9 cellular contexts compared by ENCODE assay signal in the genomic region with DNA sequence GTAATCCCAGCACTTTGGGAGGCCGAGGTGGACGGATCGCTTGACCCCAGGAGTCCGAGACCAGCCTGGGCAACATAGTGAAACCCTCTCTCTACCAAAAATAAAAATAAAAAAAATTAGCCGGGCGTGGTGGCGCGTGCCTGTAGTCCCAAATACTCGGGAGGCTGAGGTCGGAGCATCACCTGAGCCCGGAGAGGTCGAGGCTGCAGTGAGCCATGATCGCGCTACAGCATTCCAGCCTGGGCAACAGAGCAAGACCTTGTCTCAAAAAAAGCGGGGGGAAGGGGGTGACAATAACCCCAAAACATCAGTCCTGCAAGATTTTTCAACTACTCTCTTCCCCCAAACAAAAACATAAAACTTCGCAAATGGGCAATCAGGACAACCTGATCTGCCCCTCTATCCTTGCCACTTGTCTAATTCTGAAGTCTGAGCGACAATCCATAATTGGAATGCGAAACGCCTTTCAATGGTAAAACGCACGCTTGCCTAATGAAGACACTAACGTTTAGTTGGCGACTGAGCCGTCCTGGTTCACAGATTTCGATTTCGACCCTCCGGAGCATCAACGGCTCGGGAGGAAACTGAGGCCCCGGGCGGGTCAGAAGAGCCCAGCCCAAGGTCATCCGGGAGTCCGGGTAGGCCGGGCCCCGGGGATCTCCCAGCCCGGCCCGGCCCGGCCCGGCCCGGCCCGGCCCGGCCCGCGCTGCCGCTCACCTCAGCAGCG. TPM values are rescaled to one million over a fixed set of nuclear protein-coding genes. Genes with fewer than 3 reads are reported as not detected.
DNase-seq lines count a peak whose midpoint lies in the region; ATAC-seq, FAIRE-seq and TF ChIP-seq lines count a peak whose summit lies in the region.
"Had no signal": no experiment of that assay in that cellular context is flagged by ENCODE, and none has a peak within 500 bp of the region (broad histone marks: within the 10 kb centered on the region; RNA-seq: fewer than 3 reads in every experiment).

No MANE protein-coding gene starts in this region.

- no peak for TF ChIP-seq CTCF in neural crest cell (conservative IDR thresholded peaks at IDR 0.05)

- H3K9me3 ChIP-seq in effector memory CD4-positive, alpha-beta T cell (ENCODE audit: control insufficient read depth, low read length), result no peaks in the 10 kb centered on the region

- peak overlapping the region; percentile 80 for H3K4me3 Mint-ChIP-seq in neural crest cell

- no peak for ATAC-seq in GM21737 (IDR thresholded peaks at IDR 0.05; ENCODE audit: unreplicated experiment)

- no peaks in the 10 kb centered on the region for H3K4me1 Mint-ChIP-seq in neural crest cell

- H3K27me3 Mint-ChIP-seq in neural crest cell (ENCODE audit: low read depth), result no peaks in the 10 kb centered on the region

- H3K36me3 Mint-ChIP-seq in neural crest cell (ENCODE audit: low read depth), result no peaks in the 10 kb centered on the region

- peaks cover 2% of the 10 kb centered on the region for H3K36me3 ChIP-seq in effector memory CD4-positive, alpha-beta T cell (ENCODE audit: control insufficient read depth, insufficient read depth, low read length)

- peak overlapping the region; percentile 72 for H3K27ac ChIP-seq in effector memory CD4-positive, alpha-beta T cell (ENCODE audit: insufficient read depth, low read length, poor library complexity, severe bottlenecking)

- H3K27me3 ChIP-seq in effector memory CD4-positive, alpha-beta T cell (replicated peaks; ENCODE audit: control insufficient read depth, insufficient read depth, low read length, poor library complexity, severe bottlenecking), result no peaks in the 10 kb centered on the region

- peaks cover 10% of the 10 kb centered on the region for H3K4me1 ChIP-seq in effector memory CD4-positive, alpha-beta T cell (ENCODE audit: control insufficient read depth, insufficient read depth, low read length, poor library complexity, severe bottlenecking)

- H3K27ac Mint-ChIP-seq in neural crest cell (ENCODE audit: unreplicated experiment), result no peak overlapping the region

- no peaks in the 10 kb centered on the region for H3K9me3 Mint-ChIP-seq in neural crest cell

- no peak for TF ChIP-seq POLR2A in GM12891 (IDR thresholded peaks at IDR 0.05; ENCODE audit: low read depth, low read length)

- H3K4me3 ChIP-seq in effector memory CD4-positive, alpha-beta T cell (ENCODE audit: insufficient read depth, low read depth, low read length, poor library complexity, severe bottlenecking), result peak overlapping the region; percentile 92

- DNase-seq in DMS 273 (lab: John Stamatoyannopoulos, UW; ENCODE audit: unreplicated experiment), result peak; percentile 34
- no peak for DNase-seq in DMS 273 treated with DMSO at 0.1 percent for 48 hours (lab: John Stamatoyannopoulos, UW)
- DNase-seq in NCI-H69 (lab: John Stamatoyannopoulos, UW), result peak; percentile 25
- DNase-seq in effector memory CD4-positive, alpha-beta T cell, result no peak
- no peak for DNase-seq in neural crest cell (ENCODE audit: low read depth, low spot score)
- no peak for DNase-seq in 8988T
- no peak for DNase-seq in GM12891 (ENCODE audit: insufficient read length, low spot score)

- no peak for FAIRE-seq in GM12891 (lab: Jason Lieb, UNC)
- FAIRE-seq: A204.1 had no signal

TF ChIP-seq in GM12891, 5 proteins besides CTCF, POLR2A, EP300 and RAD21:
- TF ChIP-seq PAX5 (IDR thresholded peaks at IDR 0.05; ENCODE audit: insufficient read depth, low read length, severe bottlenecking) (no peak), POLR2AphosphoS5 (IDR thresholded peaks at IDR 0.05; ENCODE audit: low read depth, low read length) (no peak), SPI1 (IDR thresholded peaks at IDR 0.05; ENCODE audit: low read depth, low read length) (no peak), POU2F2 (IDR thresholded peaks at IDR 0.05; ENCODE audit: low read depth, low read length) (no peak), TAF1 (IDR thresholded peaks at IDR 0.05; ENCODE audit: low read depth, low read length) (no peak)

RNA-seq across cellular contexts. Expression of gene BTBD1, which starts 0.9 kb away (rescaled TPM):
- total RNA-seq in neural crest cell, result 37.8 and 43.1 TPM in 2 replicates
- 37.2 TPM for polyA plus RNA-seq in GM12891 (2012; ENCODE audit: low read depth, missing spikeins)

RNA-seq across cellular contexts. Expression of gene TM6SF1, which starts 41.2 kb away (rescaled TPM):
- 0.16 and 0.25 TPM in 2 replicates for total RNA-seq in neural crest cell
- polyA plus RNA-seq in GM12891 (2012; ENCODE audit: low read depth, missing spikeins), result 0.99 TPM

RNA-seq across cellular contexts. Expression of gene C15orf40, which starts 54.8 kb away (rescaled TPM):
- total RNA-seq in neural crest cell, result 23.1 and 26.7 TPM in 2 replicates
- 28.7 TPM for polyA plus RNA-seq in GM12891 (2012; ENCODE audit: low read depth, missing spikeins)

Comparison
In these comparisons a context has a peak if more than half of its experiments do, and no peak if none do; other contexts are left out.
1. DNase-seq: peak in DMS 273 (single experiment) and NCI-H69 (single experiment); none in DMS 273 treated with DMSO at 0.1 percent for 48 hours (single experiment), effector memory CD4-positive, alpha-beta T cell (0 of 3), neural crest cell (single experiment), 8988T (single experiment) and GM12891 (single experiment).